28 cellular contexts compared by ENCODE assay signal in genomic region chr1:172547071-172547470, GRCh38. TPM values are rescaled to one million over a fixed set of nuclear protein-coding genes. Genes with fewer than 3 reads are reported as not detected.
DNase-seq lines count a peak whose midpoint lies in the region; ATAC-seq, FAIRE-seq and TF ChIP-seq lines count a peak whose summit lies in the region.
"Had no signal": no experiment of that assay in that cellular context is flagged by ENCODE, and none has a peak within 500 bp of the region (broad histone marks: within the 10 kb centered on the region; RNA-seq: fewer than 3 reads in every experiment).

No MANE protein-coding gene starts in this region.

- no peak for ATAC-seq in right cardiac atrium
- ATAC-seq: activated CD4-positive, alpha-beta T cell treated with anti-CD3 and anti-CD28 coated beads for 36 hours; body of pancreas; CD8-positive, alpha-beta T cell; gastroesophageal sphincter; natural killer cell had no signal

- H3K4me1 ChIP-seq in mesenchymal stem cell (ENCODE audit: control insufficient read depth, insufficient read depth, low read depth, low read length): peaks cover 3% of the 10 kb centered on the region
- peaks cover 3% of the 10 kb centered on the region for H3K4me1 ChIP-seq in right cardiac atrium (ENCODE audit: control insufficient read depth, insufficient read depth, low read length)

- H2BK15ac ChIP-seq in mesenchymal stem cell (ENCODE audit: low read depth, poor library complexity, severe bottlenecking): no peak overlapping the region

- H3K23ac ChIP-seq in mesenchymal stem cell (ENCODE audit: low read length in 2 of 2): no peak overlapping the region

- no peak overlapping the region for H3K4me3 ChIP-seq in mesenchymal stem cell (ENCODE audit: insufficient read depth in 1 of 2, low read depth in 1 of 2, low read length in 2 of 2)
- H3K4me3 ChIP-seq in right cardiac atrium (ENCODE audit: low read length): no peak overlapping the region
- H3K4me3 ChIP-seq: body of pancreas, esophagus muscularis mucosa, gastroesophageal sphincter, Peyer's patch, thoracic aorta had no signal

- no peaks in the 10 kb centered on the region for H3K9me3 ChIP-seq in mesenchymal stem cell (ENCODE audit: control insufficient read depth, low read length)
- no peaks in the 10 kb centered on the region for H3K9me3 ChIP-seq in right cardiac atrium (ENCODE audit: control insufficient read depth, low read length)
- H3K9me3 ChIP-seq: body of pancreas, esophagus muscularis mucosa, gastroesophageal sphincter, Peyer's patch, thoracic aorta had no signal

- H3K27me3 ChIP-seq in mesenchymal stem cell (ENCODE audit: control insufficient read depth in 1 of 2, insufficient read depth in 1 of 2, low read length in 2 of 2) (no peaks in the 10 kb centered on the region), right cardiac atrium (ENCODE audit: control insufficient read depth, insufficient read depth) (no peaks in the 10 kb centered on the region)
- H3K27me3 ChIP-seq: body of pancreas, esophagus muscularis mucosa, gastroesophageal sphincter, Peyer's patch had no signal

- H2AK5ac ChIP-seq in mesenchymal stem cell (ENCODE audit: low read length, severe bottlenecking): no peak overlapping the region

- TF ChIP-seq CTCF in D721Med (IDR thresholded peaks at IDR 0.05; ENCODE audit: insufficient read depth, missing control alignments): no peak

- H2BK120ac ChIP-seq in mesenchymal stem cell (ENCODE audit: low read depth, low read length): no peak overlapping the region

- 75% methylated on average over 2 of the region's 3 CpGs for WGBS in mesenchymal stem cell
- WGBS in right cardiac atrium: 70% methylated on average over 3 of the region's 3 CpGs

- no peaks in the 10 kb centered on the region for H3K36me3 ChIP-seq in mesenchymal stem cell (ENCODE audit: control insufficient read depth in 1 of 2, insufficient read depth in 2 of 2, low read depth in 1 of 2, low read length in 2 of 2)
- H3K36me3 ChIP-seq: esophagus muscularis mucosa, gastroesophageal sphincter, Peyer's patch, thoracic aorta had no signal

- no peak overlapping the region for H2AFZ ChIP-seq in mesenchymal stem cell (ENCODE audit: low read depth, low read length)

- peaks cover 1% of the 10 kb centered on the region for H3K79me1 ChIP-seq in mesenchymal stem cell (replicated peaks; ENCODE audit: low read length, poor library complexity, severe bottlenecking)

- H3K14ac ChIP-seq in mesenchymal stem cell (ENCODE audit: low read length in 2 of 2): no peak overlapping the region

- no peak overlapping the region for H3K18ac ChIP-seq in mesenchymal stem cell (ENCODE audit: low read depth in 1 of 2, low read length in 2 of 2)

- no peak overlapping the region for H2BK12ac ChIP-seq in mesenchymal stem cell (ENCODE audit: low read length in 2 of 2)

- DNase-seq in D721Med (ENCODE audit: insufficient read length, low spot score) (no peak), M059J (ENCODE audit: low read depth) (peak; percentile 66), mesenchymal stem cell (peak; percentile 32), NCI-H748 treated with DMSO at 0.1 percent for 48 hours (lab: John Stamatoyannopoulos, UW) (no peak), activated T-cell treated with anti-CD3 and anti-CD28 coated beads for 4 hours (no peak), NCI-H1048 (lab: John Stamatoyannopoulos, UW) (no peak), right cardiac atrium (no peak)
- DNase-seq: activated CD4-positive, alpha-beta T cell treated with anti-CD3 and anti-CD28 coated beads for 36 hours; activated CD8-positive, alpha-beta memory T cell treated with anti-CD3 and anti-CD28 coated beads for 24 hours; activated gamma-delta T cell treated with Interleukin-2 at 50 U/mL for 16 hours; activated T-cell treated with anti-CD3 and anti-CD28 coated beads, Interleukin-2, amount 50 U/mL, for 24 hours; body of pancreas; CD8-positive, alpha-beta T cell; DMS53; effector CD8-positive, alpha-beta T cell; hypothalamus; immature natural killer cell; natural killer cell; NCI-H1092 treated with DMSO at 0.1 percent for 48 hours; NCI-H187; NCI-H526; Peyer's patch; SHP77 treated with DMSO at 0.1 percent for 48 hours had no signal

- H4K91ac ChIP-seq in mesenchymal stem cell (ENCODE audit: low read length): no peak overlapping the region

- H3K4me2 ChIP-seq in mesenchymal stem cell (ENCODE audit: low read length, poor library complexity, severe bottlenecking): no peak overlapping the region

- intact Hi-C loops in right cardiac atrium (cut with DNase I): no loop called here

- H3K9ac ChIP-seq in mesenchymal stem cell (ENCODE audit: low read length): no peak overlapping the region

- FAIRE-seq in D721Med (lab: Jason Lieb, UNC): peak; percentile 48
- FAIRE-seq in endometrium (lab: Jason Lieb, UNC): peak; percentile 43
- FAIRE-seq: GM18507 had no signal

- H4K8ac ChIP-seq in mesenchymal stem cell (ENCODE audit: low read length): no peak overlapping the region

- no peak overlapping the region for H3K4ac ChIP-seq in mesenchymal stem cell (ENCODE audit: low read depth in 1 of 2, low read length in 2 of 2)

- no peak overlapping the region for H2BK5ac ChIP-seq in mesenchymal stem cell (ENCODE audit: low read depth, low read length, poor library complexity, severe bottlenecking)

- H3K27ac ChIP-seq in mesenchymal stem cell (ENCODE audit: low read length, poor library complexity, severe bottlenecking) (no peak overlapping the region), right cardiac atrium (ENCODE audit: low read length) (no peak overlapping the region)
- H3K27ac ChIP-seq: esophagus muscularis mucosa, gastroesophageal sphincter, Peyer's patch, thoracic aorta had no signal

RNA-seq across cellular contexts. Expression of gene SUCO, which starts 14.1 kb away (rescaled TPM):
- 38.0 and 44.1 TPM in 2 replicates for total RNA-seq in M059J (2014; rRNA removed; shearing (Covaris generic))
- polyA plus RNA-seq in mesenchymal stem cell (2013, experiment 1 of 2): 24.0 TPM
- polyA plus RNA-seq in mesenchymal stem cell (2013, experiment 2 of 2): 23.6 TPM
- 10 to 100 TPM; 31.4 to 36.1 (median 32.0) TPM for total RNA-seq in right cardiac atrium
- polyA plus RNA-seq in right cardiac atrium: 10.3 TPM

Comparison
In these comparisons a context has a peak if more than half of its experiments do, and no peak if none do; other contexts are left out.
1. DNase-seq: peak in M059J (single experiment) and mesenchymal stem cell (single experiment); none in D721Med (single experiment), NCI-H748 treated with DMSO at 0.1 percent for 48 hours (single experiment), activated T-cell treated with anti-CD3 and anti-CD28 coated beads for 4 hours (single experiment), NCI-H1048 (single experiment) and right cardiac atrium (0 of 3).